23 cellular contexts compared by ENCODE assay signal in genomic region chr12:132277374-132277801, GRCh38. TPM values are rescaled to one million over a fixed set of nuclear protein-coding genes. Genes with fewer than 3 reads are reported as not detected.
"Had no signal": no experiment of that assay in that cellular context is flagged by ENCODE, and none has a peak within 500 bp of the region (broad histone marks: within the 10 kb centered on the region; RNA-seq: fewer than 3 reads in every experiment).

No MANE protein-coding gene starts in this region.

- H3K4me1 Mint-ChIP-seq: activated naive CD4-positive, alpha-beta T cell treated with anti-CD3 and anti-CD28 coated beads, Interleukin-2, amount 50 U/mL, for 24 hours; stimulated activated naive CD8-positive, alpha-beta T cell treated with anti-CD3 and anti-CD28 coated beads, Interleukin-15, amount 100 ng/mL, for 72 hours had no signal

- ATAC-seq: activated T-cell treated with anti-CD3 and anti-CD28 coated beads, Interleukin-2, amount 50 U/mL, for 72 hours; heart right ventricle; left colon; naive thymus-derived CD4-positive, alpha-beta T cell; stimulated activated naive CD8-positive, alpha-beta T cell treated with anti-CD3 and anti-CD28 coated beads, Interleukin-15, amount 100 ng/mL, for 72 hours had no signal

- H3K9me3 ChIP-seq: heart right ventricle, tibial nerve had no signal

- H3K27ac Mint-ChIP-seq: activated CD4-positive, alpha-beta memory T cell treated with anti-CD3 and anti-CD28 coated beads for 36 hours; activated naive CD4-positive, alpha-beta T cell treated with anti-CD3 and anti-CD28 coated beads, Interleukin-2, amount 50 U/mL, for 24 hours; activated T-cell treated with anti-CD3 and anti-CD28 coated beads, Interleukin-2, amount 50 U/mL, for 72 hours; progenitor cell of endocrine pancreas had no signal

- H3K27me3 ChIP-seq: neural progenitor cell had no signal

- H3K36me3 ChIP-seq: brain microvascular endothelial cell, heart right ventricle, neural progenitor cell, tibial nerve had no signal

- H3K27ac ChIP-seq: brain microvascular endothelial cell, heart right ventricle, neural progenitor cell, tibial nerve had no signal

- H3K36me3 Mint-ChIP-seq: activated CD4-positive, alpha-beta memory T cell treated with anti-CD3 and anti-CD28 coated beads for 36 hours; activated naive CD4-positive, alpha-beta T cell treated with anti-CD3 and anti-CD28 coated beads, Interleukin-2, amount 50 U/mL, for 24 hours; naive thymus-derived CD4-positive, alpha-beta T cell; neural progenitor cell had no signal

- H3K4me3 Mint-ChIP-seq: activated CD4-positive, alpha-beta memory T cell treated with anti-CD3 and anti-CD28 coated beads for 36 hours; activated naive CD4-positive, alpha-beta T cell treated with anti-CD3 and anti-CD28 coated beads, Interleukin-2, amount 50 U/mL, for 24 hours; activated T-cell treated with anti-CD3 and anti-CD28 coated beads, Interleukin-2, amount 50 U/mL, for 72 hours; naive thymus-derived CD4-positive, alpha-beta T cell; neural progenitor cell; stimulated activated naive CD8-positive, alpha-beta T cell treated with anti-CD3 and anti-CD28 coated beads, Interleukin-15, amount 100 ng/mL, for 72 hours had no signal

- DNase-seq: activated CD4-positive, alpha-beta memory T cell treated with anti-CD3 and anti-CD28 coated beads for 36 hours; activated CD4-positive, alpha-beta T cell treated with anti-CD3 and anti-CD28 coated beads for 48 hours; activated effector memory CD4-positive, alpha-beta T cell treated with anti-CD3 and anti-CD28 coated beads, Interleukin-2, amount 50 U/mL, for 16 hours; activated T-cell treated with anti-CD3 and anti-CD28 coated beads, Interleukin-2, amount 50 U/mL, for 72 hours; brain microvascular endothelial cell; cerebellar nuclear complex; cortex of kidney; foreskin fibroblast; islet precursor cell; left colon; naive thymus-derived CD4-positive, alpha-beta T cell; stimulated activated CD4-positive, alpha-beta T cell treated with anti-CD3 and anti-CD28 coated beads, Interleukin-1b, Interleukin-23, amount 100 ng/mL, for 48 hours; stimulated activated naive CD8-positive, alpha-beta T cell treated with anti-CD3 and anti-CD28 coated beads, Interleukin-15, amount 100 ng/mL, for 72 hours had no signal

- H3K4me3 ChIP-seq: heart right ventricle, lung, neural progenitor cell, tibial nerve had no signal

- H3K4me1 ChIP-seq: heart right ventricle, tibial nerve had no signal

- H3K9me3 Mint-ChIP-seq: activated CD4-positive, alpha-beta memory T cell treated with anti-CD3 and anti-CD28 coated beads for 36 hours; activated naive CD4-positive, alpha-beta T cell treated with anti-CD3 and anti-CD28 coated beads, Interleukin-2, amount 50 U/mL, for 24 hours; activated T-cell treated with anti-CD3 and anti-CD28 coated beads, Interleukin-2, amount 50 U/mL, for 72 hours; neural progenitor cell; stimulated activated naive CD8-positive, alpha-beta T cell treated with anti-CD3 and anti-CD28 coated beads, Interleukin-15, amount 100 ng/mL, for 72 hours had no signal

RNA-seq across cellular contexts. Expression of gene GALNT9, which starts 52.0 kb away (rescaled TPM):
- total RNA-seq: epithelial cell of proximal tubule; naive thymus-derived CD4-positive, alpha-beta T cell; osteocyte; T-helper 2 cell treated with Interferon-gamma antibody and Interleukin-4, amounts not matched to agents 100 ng/mL and 5 ng/mL, for 36 hours had no signal
- polyA plus RNA-seq: aorta; naive thymus-derived CD4-positive, alpha-beta T cell had no signal
